ENCODE assay signal across 2 cellular contexts in genomic region chr7:150983893-150984368, GRCh38.
A peak's percentile ranks its signal among the peaks of the same experiment; 100 is the strongest.
TF ChIP-seq lines count a peak whose summit lies in the region.

No MANE protein-coding gene starts in this region.

TF ChIP-seq in PFSK-1, 5 proteins besides CTCF, POLR2A, EP300 and RAD21:
- TF ChIP-seq REST (IDR thresholded peaks at IDR 0.05; ENCODE audit: insufficient read depth in 1 of 2, low read depth in 2 of 2, low read length in 2 of 2) (peak; percentile 98 to 100), TAF1 (IDR thresholded peaks at IDR 0.05; ENCODE audit: borderline replicate concordance, insufficient read depth, low read length) (no peak), FOXP2 (optimal IDR thresholded peaks at IDR 0.05; ENCODE audit: borderline replicate concordance, extremely low read depth, extremely low read length, insufficient read depth) (no peak)
TF ChIP-seq in PFSK-1: peak in this region for 1.

TF ChIP-seq in H1, 55 proteins besides CTCF, POLR2A, EP300 and RAD21:
- TF ChIP-seq SIN3A (conservative IDR thresholded peaks at IDR 0.05 in 1 of 2, IDR thresholded peaks at IDR 0.05 in 1 of 2; ENCODE audit: low read depth in 1 of 2, low read length in 2 of 2) (peak; percentile 86 to 89), MAFK (IDR thresholded peaks at IDR 0.05; ENCODE audit: low read depth, low read length) (peak; percentile 63; the same call in 1 of the 2 replicates), CEBPB (IDR thresholded peaks at IDR 0.05; ENCODE audit: low read depth, low read length) (no peak)
TF ChIP-seq in H1: peak in this region for 2.
